ENCODE assay signal across 19 cellular contexts in genomic region chr5:38720691-38721361, GRCh38.
DNase-seq lines count a peak whose midpoint lies in the region; ATAC-seq and TF ChIP-seq lines count a peak whose summit lies in the region.
"Had no signal": no experiment of that assay in that cellular context is flagged by ENCODE, and none has a peak within 500 bp of the region (broad histone marks: within the 10 kb centered on the region; RNA-seq: fewer than 3 reads in every experiment).

No MANE protein-coding gene starts in this region.

- no peak for TF ChIP-seq POLR2A in IMR-90 (IDR thresholded peaks at IDR 0.05; ENCODE audit: low read depth, low read length)

- DNase-seq in IMR-90 (no peak), SJSA1 (ENCODE audit: low read depth in 1 of 2, low spot score in 2 of 2) (no peak), epithelial cell of proximal tubule (ENCODE audit: low read depth) (peak; percentile 64), mesendoderm (no peak), left cardiac atrium (no peak), activated gamma-delta T cell treated with Interleukin-2 at 50 U/mL for 16 hours (no peak)
- no peak for DNase-seq in effector CD8-positive, alpha-beta T cell (lab: John Stamatoyannopoulos, UW)
- no peak for DNase-seq in activated CD4-positive, alpha-beta T cell treated with anti-CD3 and anti-CD28 coated beads for 36 hours
- DNase-seq: CD8-positive, alpha-beta T cell; DMS79 treated with DMSO at 0.1 percent for 48 hours; NCI-H1105; NCI-H1694 treated with DMSO at 0.1 percent for 48 hours; NCI-H2107; NCI-H510A; NCI-H748 treated with DMSO at 0.1 percent for 48 hours; RPMI8226; SHP77 treated with DMSO at 0.1 percent for 48 hours had no signal

- H2BK120ac ChIP-seq in IMR-90 (ENCODE audit: low read depth, low read length) (0 out of 2 replicates have a peak overlapping the region, but pooled peaks have one; percentile 4), mesendoderm (ENCODE audit: low read depth, low read length) (no peak overlapping the region)

- no peak overlapping the region for H2BK5ac ChIP-seq in IMR-90 (ENCODE audit: low read depth, low read length, poor library complexity, severe bottlenecking)
- H2BK5ac ChIP-seq in mesendoderm (ENCODE audit: low read length): no peak overlapping the region

- H4K8ac ChIP-seq in IMR-90 (ENCODE audit: low read depth in 2 of 2, low read length in 2 of 2) (no peak overlapping the region), mesendoderm (ENCODE audit: low read depth, low read length) (no peak overlapping the region)

- no peak for TF ChIP-seq CTCF in IMR-90 (conservative IDR thresholded peaks at IDR 0.05; ENCODE audit: low read depth, low read length)
- no peak for TF ChIP-seq CTCF in epithelial cell of proximal tubule (conservative IDR thresholded peaks at IDR 0.05; ENCODE audit: low read depth, low read length)

- H4K5ac ChIP-seq in IMR-90 (ENCODE audit: low read depth, low read length) (no peak overlapping the region), mesendoderm (ENCODE audit: low read length) (no peak overlapping the region)

- H2BK15ac ChIP-seq in IMR-90 (ENCODE audit: low read depth, low read length) (no peak overlapping the region), mesendoderm (replicated peaks; ENCODE audit: low read depth) (no peak overlapping the region)

- no peaks in the 10 kb centered on the region for H3K27me3 ChIP-seq in IMR-90 (ENCODE audit: control insufficient read depth, insufficient read depth, low read length)
- H3K27me3 ChIP-seq in SJSA1 (replicated peaks): no peaks in the 10 kb centered on the region
- H3K27me3 ChIP-seq in mesendoderm (ENCODE audit: insufficient read depth, low read length, poor library complexity): no peaks in the 10 kb centered on the region
- H3K27me3 ChIP-seq: BLaER1 treated with 17β-estradiol and CSF1 and Interleukin-3, amounts not matched to agents 10 nM and 100 nM had no signal

- peak overlapping the region; percentile 3; the same call in 1 of the 2 replicates for H2AK5ac ChIP-seq in IMR-90 (ENCODE audit: low read depth, low read length)
- H2AK5ac ChIP-seq in mesendoderm (ENCODE audit: low read length): no peak overlapping the region

- H3K36me3 ChIP-seq in IMR-90 (ENCODE audit: control insufficient read depth, insufficient read depth, low read length): no peaks in the 10 kb centered on the region
- H3K36me3 ChIP-seq in SJSA1: no peaks in the 10 kb centered on the region
- H3K36me3 ChIP-seq in mesendoderm (ENCODE audit: control insufficient read depth, insufficient read depth, low read length): no peaks in the 10 kb centered on the region
- H3K36me3 ChIP-seq: BLaER1 treated with 17β-estradiol and CSF1 and Interleukin-3, amounts not matched to agents 10 nM and 100 nM had no signal

- H3K9ac ChIP-seq in IMR-90 (ENCODE audit: low read depth, low read length) (no peak overlapping the region), mesendoderm (ENCODE audit: low read length) (no peak overlapping the region)
- H3K9ac ChIP-seq: BLaER1 treated with 17β-estradiol and CSF1 and Interleukin-3, amounts not matched to agents 10 nM and 100 nM had no signal

- H4K20me1 ChIP-seq in IMR-90 (ENCODE audit: insufficient read depth, low read length): no peaks in the 10 kb centered on the region
- H4K20me1 ChIP-seq: BLaER1 treated with 17β-estradiol and CSF1 and Interleukin-3, amounts not matched to agents 10 nM and 100 nM had no signal

- peaks cover 17% of the 10 kb centered on the region for H3K4me1 ChIP-seq in IMR-90 (ENCODE audit: control insufficient read depth, insufficient read depth, low read length)
- H3K4me1 ChIP-seq in SJSA1 (replicated peaks): peaks cover 37% of the 10 kb centered on the region
- peaks cover 20% of the 10 kb centered on the region for H3K4me1 ChIP-seq in mesendoderm (ENCODE audit: control insufficient read depth, low read depth, low read length)

- H3K27ac ChIP-seq in IMR-90 (ENCODE audit: insufficient read depth, low read length): no peak overlapping the region
- peak overlapping the region; percentile 80 for H3K27ac ChIP-seq in SJSA1
- H3K27ac ChIP-seq in mesendoderm (ENCODE audit: low read depth, low read length): no peak overlapping the region
- H3K27ac ChIP-seq: BLaER1 treated with 17β-estradiol and CSF1 and Interleukin-3, amounts not matched to agents 10 nM and 100 nM had no signal

- H3K27me3 Mint-ChIP-seq in activated CD4-positive, alpha-beta T cell treated with anti-CD3 and anti-CD28 coated beads for 36 hours: peaks cover 17% of the 10 kb centered on the region

- H3K4ac ChIP-seq in IMR-90 (ENCODE audit: low read depth, low read length) (peak overlapping the region; percentile 17; the same call in 1 of the 2 replicates), mesendoderm (ENCODE audit: low read depth, low read length) (no peak overlapping the region)

- intact Hi-C loops in IMR-90 (cut with micrococcal nuclease): loop anchor here (5.0 kb wide), 2 partner anchors 86 to 114 kb away; no protein-coding TSS in a partner anchor
- intact Hi-C loops in left cardiac atrium (cut with DNase I): no loop called here
- intact Hi-C loops in activated CD4-positive, alpha-beta T cell treated with anti-CD3 and anti-CD28 coated beads for 36 hours (cut with DNase I, micrococcal nuclease): no loop called here

- POLR2A ChIA-PET in IMR-90 (lab: Charles Lee; ENCODE audit: unreplicated experiment): no interaction called here
- POLR2A ChIA-PET in activated CD4-positive, alpha-beta T cell treated with anti-CD3 and anti-CD28 coated beads for 36 hours (lab: Charles Lee): no interaction called here

- no peak overlapping the region for H2AK9ac ChIP-seq in IMR-90 (replicated peaks; ENCODE audit: low read depth, low read length, poor library complexity)

- H3K4me2 ChIP-seq in IMR-90 (ENCODE audit: low read depth, low read length) (no peak overlapping the region), mesendoderm (ENCODE audit: low read length) (no peak overlapping the region)
- H3K4me2 ChIP-seq: BLaER1 treated with 17β-estradiol and CSF1 and Interleukin-3, amounts not matched to agents 10 nM and 100 nM had no signal

- dilution Hi-C loops in IMR-90 (cut with HindIII; ENCODE audit: low sequenced_read_pairs, unreplicated experiment): no loop called here

- H3K9me3 Mint-ChIP-seq in activated CD4-positive, alpha-beta T cell treated with anti-CD3 and anti-CD28 coated beads for 36 hours (ENCODE audit: low read depth): no peaks in the 10 kb centered on the region
- H3K9me3 Mint-ChIP-seq: CD8-positive, alpha-beta T cell had no signal

- in situ Hi-C loops in IMR-90 (cut with MboI; ENCODE audit: low sequenced_read_pairs): no loop called here

- no peaks in the 10 kb centered on the region for H3K4me1 Mint-ChIP-seq in activated CD4-positive, alpha-beta T cell treated with anti-CD3 and anti-CD28 coated beads for 36 hours

- H3K18ac ChIP-seq in IMR-90 (ENCODE audit: low read depth, low read length): 0 out of 2 replicates have a peak overlapping the region, but pooled peaks have one; percentile 4
- no peak overlapping the region for H3K18ac ChIP-seq in mesendoderm (ENCODE audit: low read length)

- peak overlapping the region; percentile 28; the same call in 1 of the 2 replicates for H2BK20ac ChIP-seq in IMR-90 (ENCODE audit: low read depth, low read length)

- TF ChIP-seq RAD21 in IMR-90 (IDR thresholded peaks at IDR 0.05; ENCODE audit: low read length): no peak

- CTCF ChIA-PET in IMR-90 (lab: Yijun Ruan, JAX): no interaction called here
- CTCF ChIA-PET in activated CD4-positive, alpha-beta T cell treated with anti-CD3 and anti-CD28 coated beads for 36 hours (lab: Charles Lee): interaction anchor here (0.7 kb wide), 1 partner anchor 76 kb away, joined by 3 read pairs; no protein-coding TSS in a partner anchor

- H3K23ac ChIP-seq in IMR-90 (ENCODE audit: low read depth, low read length) (no peak overlapping the region), mesendoderm (ENCODE audit: low read length) (no peak overlapping the region)

- no TSS peak for BruUV-seq in IMR-90 (replicated peaks; lab: Mats Ljungman, UMichigan)

- ATAC-seq in IMR-90 (ENCODE audit: low read depth) (no peak), left cardiac atrium (no peak)
- no peak for ATAC-seq in activated CD4-positive, alpha-beta T cell treated with anti-CD3 and anti-CD28 coated beads for 36 hours
- ATAC-seq: CD8-positive, alpha-beta T cell; HepG2 had no signal

- H3K27ac Mint-ChIP-seq in activated CD4-positive, alpha-beta T cell treated with anti-CD3 and anti-CD28 coated beads for 36 hours: no peak overlapping the region
- H3K27ac Mint-ChIP-seq: CD8-positive, alpha-beta T cell had no signal

- no peaks in the 10 kb centered on the region for H3K79me2 ChIP-seq in mesendoderm (ENCODE audit: control insufficient read depth, insufficient read depth, low read length)

- no peak overlapping the region; the same call in 1 of the 2 replicates for H3K14ac ChIP-seq in IMR-90 (replicated peaks; ENCODE audit: low read depth, low read length)

- no peak overlapping the region for H4K91ac ChIP-seq in IMR-90 (ENCODE audit: insufficient read depth, low read depth, low read length)

- H2AFZ ChIP-seq in IMR-90 (replicated peaks; ENCODE audit: low read length, poor library complexity): no peak overlapping the region

- H3K79me1 ChIP-seq in IMR-90 (ENCODE audit: low read depth in 1 of 2, low read length in 2 of 2): no peaks in the 10 kb centered on the region
- no peaks in the 10 kb centered on the region for H3K79me1 ChIP-seq in mesendoderm (ENCODE audit: low read length)

- H3K9me3 ChIP-seq in IMR-90 (ENCODE audit: control insufficient read depth, insufficient read depth, low read length) (no peaks in the 10 kb centered on the region), SJSA1 (replicated peaks) (no peaks in the 10 kb centered on the region)
- H3K9me3 ChIP-seq: BLaER1 treated with 17β-estradiol and CSF1 and Interleukin-3, amounts not matched to agents 10 nM and 100 nM had no signal

- H3K4me3 ChIP-seq in IMR-90 (ENCODE audit: insufficient read depth, low read depth, low read length) (no peak overlapping the region), SJSA1 (no peak overlapping the region), epithelial cell of proximal tubule (ENCODE audit: low read depth, low read length) (no peak overlapping the region), mesendoderm (ENCODE audit: low read length) (no peak overlapping the region)
- H3K4me3 ChIP-seq: BLaER1 treated with 17β-estradiol and CSF1 and Interleukin-3, amounts not matched to agents 10 nM and 100 nM had no signal

- no peaks in the 10 kb centered on the region for H3K36me3 Mint-ChIP-seq in activated CD4-positive, alpha-beta T cell treated with anti-CD3 and anti-CD28 coated beads for 36 hours (ENCODE audit: low read depth)
- H3K36me3 Mint-ChIP-seq: CD8-positive, alpha-beta T cell had no signal

- no peaks in the 10 kb centered on the region for H3K9me1 ChIP-seq in IMR-90 (ENCODE audit: insufficient read depth, low read length)

- H3K56ac ChIP-seq in IMR-90 (ENCODE audit: extremely low read depth, insufficient read depth, low read length) (no peak overlapping the region), mesendoderm (ENCODE audit: low read length) (peak overlapping the region; percentile 25)

- no CpG with 5 or more reads among the region's 4 CpGs for WGBS in IMR-90 (ENCODE audit: extremely low coverage in 2 of 2, insufficient read length in 1 of 2), 2 experiments
- WGBS in mesendoderm (ENCODE audit: extremely low coverage, insufficient coverage, low lambda C conversion rate): no CpG with 5 or more reads among the region's 4 CpGs

- no peak overlapping the region for H3K4me3 Mint-ChIP-seq in activated CD4-positive, alpha-beta T cell treated with anti-CD3 and anti-CD28 coated beads for 36 hours
- H3K4me3 Mint-ChIP-seq: CD8-positive, alpha-beta T cell had no signal
